ENCODE assay signal across 24 cellular contexts in genomic region chr2:164813535-164813934, GRCh38. TPM values are rescaled to one million over a fixed set of nuclear protein-coding genes. Genes with fewer than 3 reads are reported as not detected.
DNase-seq lines count a peak whose midpoint lies in the region; ATAC-seq and TF ChIP-seq lines count a peak whose summit lies in the region.
"Had no signal": no experiment of that assay in that cellular context is flagged by ENCODE, and none has a peak within 500 bp of the region (broad histone marks: within the 10 kb centered on the region; RNA-seq: fewer than 3 reads in every experiment).

No MANE protein-coding gene starts in this region.

- H3K9me3 Mint-ChIP-seq in HFFc6, result no peaks in the 10 kb centered on the region
- no peaks in the 10 kb centered on the region for H3K9me3 Mint-ChIP-seq in activated CD8-positive, alpha-beta T cell treated with anti-CD3 and anti-CD28 coated beads for 36 hours
- H3K9me3 Mint-ChIP-seq: CD4-positive, alpha-beta memory T cell; GM23338; H9 had no signal

- DNase-seq in HFFc6 (no peak), fibroblast of villous mesenchyme (ENCODE audit: low read depth) (peak; percentile 50), NCI-H526 treated with DMSO at 0.1 percent for 48 hours (lab: John Stamatoyannopoulos, UW) (no peak), NCI-H2081 treated with DMSO at 0.1 percent for 48 hours (lab: John Stamatoyannopoulos, UW) (no peak)
- DNase-seq in activated CD8-positive, alpha-beta T cell treated with anti-CD3 and anti-CD28 coated beads for 36 hours, result no peak
- DNase-seq in central memory CD4-positive, alpha-beta T cell, result no peak
- DNase-seq: 8988T; ACHN; AML-193; BE2C; Calu3; CD4-positive, alpha-beta memory T cell; COR-L47; DMS53; DMS79 treated with DMSO at 0.1 percent for 48 hours; GF-D8; H9 had no signal

- no peak overlapping the region for H3K4me3 Mint-ChIP-seq in HFFc6
- H3K4me3 Mint-ChIP-seq in activated CD8-positive, alpha-beta T cell treated with anti-CD3 and anti-CD28 coated beads for 36 hours, result no peak overlapping the region
- H3K4me3 Mint-ChIP-seq: CD4-positive, alpha-beta memory T cell; GM23338; H9 had no signal

- intact Hi-C loops in activated CD8-positive, alpha-beta T cell treated with anti-CD3 and anti-CD28 coated beads for 36 hours (cut with micrococcal nuclease), result no loop called here

- ATAC-seq in activated CD8-positive, alpha-beta T cell treated with anti-CD3 and anti-CD28 coated beads for 36 hours, result no peak
- ATAC-seq: A549, GM23338, HCT116 had no signal

- H3K36me3 Mint-ChIP-seq in HFFc6 (ENCODE audit: low read depth), result no peaks in the 10 kb centered on the region
- H3K36me3 Mint-ChIP-seq in activated CD8-positive, alpha-beta T cell treated with anti-CD3 and anti-CD28 coated beads for 36 hours (ENCODE audit: low read depth), result no peaks in the 10 kb centered on the region
- H3K36me3 Mint-ChIP-seq: CD4-positive, alpha-beta memory T cell had no signal

- H3K4me1 Mint-ChIP-seq in HFFc6 (ENCODE audit: low read depth), result peaks cover 34% of the 10 kb centered on the region
- no peaks in the 10 kb centered on the region for H3K4me1 Mint-ChIP-seq in activated CD8-positive, alpha-beta T cell treated with anti-CD3 and anti-CD28 coated beads for 36 hours (ENCODE audit: low read depth)
- H3K4me1 Mint-ChIP-seq: CD4-positive, alpha-beta memory T cell; GM23338 had no signal

- TF ChIP-seq CTCF in HFFc6 (IDR thresholded peaks at IDR 0.05) (peak; percentile 13; the same call in 1 of the 2 replicates), VCaP (conservative IDR thresholded peaks at IDR 0.05) (no peak), fibroblast of villous mesenchyme (IDR thresholded peaks at IDR 0.05; ENCODE audit: insufficient read depth, low read depth, low read length) (no peak)
- TF ChIP-seq CTCF in activated CD8-positive, alpha-beta T cell treated with anti-CD3 and anti-CD28 coated beads for 36 hours (IDR thresholded peaks at IDR 0.05), result no peak

- POLR2A ChIA-PET in activated CD8-positive, alpha-beta T cell treated with anti-CD3 and anti-CD28 coated beads for 36 hours (lab: Charles Lee), result no interaction called here

- H3K9ac ChIP-seq in subcutaneous abdominal adipose tissue (ENCODE audit: low read length in 5 of 5), result no peak overlapping the region
- H3K9ac ChIP-seq: BLaER1 treated with 17β-estradiol and CSF1 and Interleukin-3, amounts not matched to agents 10 nM and 100 nM had no signal

- no peak overlapping the region for H3K27ac Mint-ChIP-seq in HFFc6
- H3K27ac Mint-ChIP-seq in activated CD8-positive, alpha-beta T cell treated with anti-CD3 and anti-CD28 coated beads for 36 hours, result no peak overlapping the region
- H3K27ac Mint-ChIP-seq: CD4-positive, alpha-beta memory T cell; GM23338; H9 had no signal

- peak overlapping the region; percentile 46 for H3K27ac ChIP-seq in VCaP
- H3K27ac ChIP-seq in subcutaneous abdominal adipose tissue (ENCODE audit: low read depth, low read length), result peak overlapping the region; percentile 74
- H3K27ac ChIP-seq: A549; BLaER1 treated with 17β-estradiol and CSF1 and Interleukin-3, amounts not matched to agents 10 nM and 100 nM had no signal

- no peaks in the 10 kb centered on the region for H3K27me3 Mint-ChIP-seq in HFFc6 (ENCODE audit: insufficient read depth)
- H3K27me3 Mint-ChIP-seq in activated CD8-positive, alpha-beta T cell treated with anti-CD3 and anti-CD28 coated beads for 36 hours, result no peaks in the 10 kb centered on the region
- H3K27me3 Mint-ChIP-seq: CD4-positive, alpha-beta memory T cell had no signal

- H3K4me3 ChIP-seq in fibroblast of villous mesenchyme (ENCODE audit: low read depth, low read length), result no peak overlapping the region
- H3K4me3 ChIP-seq in subcutaneous abdominal adipose tissue (ENCODE audit: low read depth in 1 of 5, low read length in 5 of 5), result no peak overlapping the region
- H3K4me3 ChIP-seq: A549; BLaER1 treated with 17β-estradiol and CSF1 and Interleukin-3, amounts not matched to agents 10 nM and 100 nM; GM23338 had no signal

- peaks cover 0 to 48% (median 26%) of the 10 kb centered on the region in 5 donors for H3K4me1 ChIP-seq in subcutaneous abdominal adipose tissue (ENCODE audit: control insufficient read depth in 5 of 5, insufficient read depth in 5 of 5, low read length in 5 of 5)
- H3K4me1 ChIP-seq: BE2C; BLaER1 treated with 17β-estradiol and CSF1 and Interleukin-3, amounts not matched to agents 10 nM and 100 nM had no signal

- H3K9me3 ChIP-seq in subcutaneous abdominal adipose tissue (ENCODE audit: control insufficient read depth in 5 of 5, low read length in 5 of 5), result no peaks in the 10 kb centered on the region
- H3K9me3 ChIP-seq: A549; BE2C; BLaER1 treated with 17β-estradiol and CSF1 and Interleukin-3, amounts not matched to agents 10 nM and 100 nM had no signal

- CTCF ChIA-PET in activated CD8-positive, alpha-beta T cell treated with anti-CD3 and anti-CD28 coated beads for 36 hours (lab: Charles Lee), result interaction anchor here (0.8 kb wide), 1 partner anchor 12 kb away, joined by 3 read pairs; no protein-coding TSS in a partner anchor

- H3K27me3 ChIP-seq in subcutaneous abdominal adipose tissue (ENCODE audit: control insufficient read depth in 5 of 5, insufficient read depth in 4 of 5, low read length in 5 of 5), result no peaks in the 10 kb centered on the region
- H3K27me3 ChIP-seq: BE2C; BLaER1 treated with 17β-estradiol and CSF1 and Interleukin-3, amounts not matched to agents 10 nM and 100 nM had no signal

- H3K36me3 ChIP-seq in subcutaneous abdominal adipose tissue (ENCODE audit: control insufficient read depth in 5 of 5, insufficient read depth in 5 of 5, low read length in 5 of 5), result peaks cover 0 to 3% (median 0%) of the 10 kb centered on the region in 5 donors
- H3K36me3 ChIP-seq: BE2C; BLaER1 treated with 17β-estradiol and CSF1 and Interleukin-3, amounts not matched to agents 10 nM and 100 nM had no signal

RNA-seq across cellular contexts. Expression of gene COBLL1, which starts 28.1 kb away (rescaled TPM):
- 10 to 100 TPM; 28.1 to 49.7 (median 29.9) TPM for total RNA-seq in HFFc6 (2021; fragmentation: NEBNext Ultra II Directional; extraction: Animal tissue kit (Norgen Biotek cat#: 25700))
- 13.4 and 15.5 TPM in 2 replicates for total RNA-seq in fibroblast of villous mesenchyme
- under 1 TPM; 0.36 to 0.68 TPM for total RNA-seq in activated CD8-positive, alpha-beta T cell treated with anti-CD3 and anti-CD28 coated beads for 36 hours
- total RNA-seq: CD4-positive, alpha-beta memory T cell; G401 had no signal
